Comparison of ENCODE assay signal across 9 cellular contexts in the genomic region with DNA sequence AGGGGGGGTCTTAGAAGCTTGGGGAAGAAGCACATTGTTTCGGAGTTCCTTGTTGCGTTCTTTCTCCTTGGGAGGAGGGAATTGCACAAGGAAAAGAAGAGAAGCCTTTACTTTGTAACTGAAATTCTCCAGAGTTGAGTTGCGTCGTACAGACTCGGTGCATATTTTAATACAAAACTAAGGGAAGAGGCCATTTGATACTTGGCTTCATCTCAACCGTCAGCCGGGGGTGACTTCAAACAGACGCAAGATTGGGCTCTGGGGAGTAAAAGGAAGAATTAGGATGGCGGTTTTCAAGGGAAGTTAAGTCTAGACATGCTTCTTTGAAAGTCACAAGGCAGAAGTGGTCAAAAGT. TPM values are rescaled to one million over a fixed set of nuclear protein-coding genes. Genes with fewer than 3 reads are reported as not detected.
DNase-seq lines count a peak whose midpoint lies in the region; ATAC-seq, FAIRE-seq and TF ChIP-seq lines count a peak whose summit lies in the region.
"Had no signal": no experiment of that assay in that cellular context is flagged by ENCODE, and none has a peak within 500 bp of the region (broad histone marks: within the 10 kb centered on the region; RNA-seq: fewer than 3 reads in every experiment).

No MANE protein-coding gene starts in this region.

- no peak for FAIRE-seq in H1 (lab: Jason Lieb, UNC)

- H3K36me3 ChIP-seq in A673 (ENCODE audit: insufficient read depth, low read length, poor library complexity, severe bottlenecking) (no peaks in the 10 kb centered on the region), H1 (ENCODE audit: control insufficient read depth in 2 of 4, insufficient read depth in 4 of 4, low read length in 3 of 4) (peaks cover 0 to 3% (median 0%) of the 10 kb centered on the region in 4 experiments; a peak in 1 of 8 replicates)
- H3K36me3 ChIP-seq in naive thymus-derived CD4-positive, alpha-beta T cell (ENCODE audit: control insufficient read depth in 2 of 3, insufficient read depth in 3 of 3, low read length in 3 of 3) = no peaks in the 10 kb centered on the region

- peaks cover 22% of the 10 kb centered on the region for H3K23me2 ChIP-seq in H1 (ENCODE audit: low read depth, low read length)

- DNase-seq in A673 (ENCODE audit: low spot score) (peak; percentile 26), H1 (ENCODE audit: low read depth in 1 of 2, low spot score in 2 of 2) (no peak), germinal center (ENCODE audit: low spot score) (no peak), iPS-NIHi11 (ENCODE audit: low spot score) (no peak), NCI-H345 treated with DMSO at 0.1 percent for 48 hours (lab: John Stamatoyannopoulos, UW; ENCODE audit: unreplicated experiment) (no peak), NCI-H524 treated with DMSO at 0.1 percent for 48 hours (lab: John Stamatoyannopoulos, UW) (no peak)
- no peak for DNase-seq in naive thymus-derived CD4-positive, alpha-beta T cell

- no peak overlapping the region for H2BK120ac ChIP-seq in H1 (replicated peaks; ENCODE audit: low read depth, low read length)

- TF ChIP-seq POLR2A in H1 (IDR thresholded peaks at IDR 0.05; ENCODE audit: control extremely low read depth in 1 of 2, low read depth in 2 of 2, low read length in 2 of 2) = no peak

- H2AFZ ChIP-seq in H1 (ENCODE audit: low read length) = no peak overlapping the region

- H2BK12ac ChIP-seq in H1 (ENCODE audit: low read depth, low read length) = no peak overlapping the region

- ATAC-seq in naive thymus-derived CD4-positive, alpha-beta T cell = no peak

- TF ChIP-seq EP300 in H1 (IDR thresholded peaks at IDR 0.05; ENCODE audit: borderline replicate concordance in 1 of 2, low read depth in 2 of 2, low read length in 2 of 2) = no peak

- no peak overlapping the region for H3K23ac ChIP-seq in H1 (ENCODE audit: insufficient read length)

- intact Hi-C loops in A673 (cut with micrococcal nuclease; ENCODE audit: unreplicated experiment) = no loop called here
- intact Hi-C loops in naive thymus-derived CD4-positive, alpha-beta T cell (cut with micrococcal nuclease) = no loop called here

- H3K9me3 ChIP-seq in A673 (ENCODE audit: low read depth, low read length, poor library complexity, severe bottlenecking) = no peaks in the 10 kb centered on the region
- no peaks in the 10 kb centered on the region for H3K9me3 ChIP-seq in H1 (ENCODE audit: insufficient read depth in 2 of 2, low read depth in 1 of 2, low read length in 1 of 2)
- H3K9me3 ChIP-seq in naive thymus-derived CD4-positive, alpha-beta T cell (ENCODE audit: control insufficient read depth in 2 of 3, low read length in 3 of 3) = no peaks in the 10 kb centered on the region

- H3K4me1 Mint-ChIP-seq in IgD-negative memory B cell = peaks cover 10 to 20% (median 12%) of the 10 kb centered on the region in 3 donors
- peaks cover 12 to 18% (median 17%) of the 10 kb centered on the region in 7 donors for H3K4me1 Mint-ChIP-seq in naive thymus-derived CD4-positive, alpha-beta T cell

- peaks cover 3% of the 10 kb centered on the region for H3K36me3 Mint-ChIP-seq in IgD-negative memory B cell
- peaks cover 0 to 7% (median 0%) of the 10 kb centered on the region in 5 donors for H3K36me3 Mint-ChIP-seq in naive thymus-derived CD4-positive, alpha-beta T cell

- H4K91ac ChIP-seq in H1 (replicated peaks; ENCODE audit: insufficient read length, low read length) = peak overlapping the region; percentile 38

- CTCF ChIA-PET in A673 (lab: Charles Lee) = no interaction called here
- CTCF ChIA-PET in H1 (lab: Charles Lee; ENCODE audit: partially characterized antibody) = interaction anchor here (0.7 kb wide), 1 partner anchor 69 kb away, joined by 3 read pairs; no protein-coding TSS in a partner anchor
- CTCF ChIA-PET in naive thymus-derived CD4-positive, alpha-beta T cell (lab: Charles Lee) = no interaction called here

- no peak overlapping the region for H3K27ac Mint-ChIP-seq in IgD-negative memory B cell
- H3K27ac Mint-ChIP-seq in naive thymus-derived CD4-positive, alpha-beta T cell = no peak overlapping the region

- no peak overlapping the region for H4K5ac ChIP-seq in H1 (ENCODE audit: insufficient read length, low read depth, low read length)

- peak overlapping the region in 1 of 4 experiments; percentile 6; a peak in 1 of 7 replicates for H3K9ac ChIP-seq in H1 (replicated peaks in 1 of 4; ENCODE audit: extremely low read depth in 1 of 4, low read depth in 3 of 4, low read length in 3 of 4)

- no peak overlapping the region for H3K27ac ChIP-seq in A673 (ENCODE audit: low read depth, low read length, poor library complexity, severe bottlenecking)
- no peak overlapping the region for H3K27ac ChIP-seq in H1 (ENCODE audit: low read depth, low read length)
- no peak overlapping the region for H3K27ac ChIP-seq in naive thymus-derived CD4-positive, alpha-beta T cell (ENCODE audit: low read depth, low read length)

- peaks cover 65% of the 10 kb centered on the region for H3K27me3 Mint-ChIP-seq in IgD-negative memory B cell
- H3K27me3 Mint-ChIP-seq in naive thymus-derived CD4-positive, alpha-beta T cell = peaks cover 45 to 83% (median 73%) of the 10 kb centered on the region in 5 donors

- POLR2A ChIA-PET in A673 (lab: Charles Lee; ENCODE audit: low non-redundant PET) = no interaction called here
- POLR2A ChIA-PET in H1 (lab: Charles Lee; ENCODE audit: partially characterized antibody) = interaction anchor here (1.2 kb wide), 1 partner anchor 9 kb away, joined by 4 read pairs; no protein-coding TSS in a partner anchor
- POLR2A ChIA-PET in naive thymus-derived CD4-positive, alpha-beta T cell (lab: Charles Lee) = no interaction called here

- no peaks in the 10 kb centered on the region for H4K20me1 ChIP-seq in H1 (replicated peaks in 1 of 2; ENCODE audit: control insufficient read depth in 1 of 2, insufficient read depth in 2 of 2, low read length in 2 of 2)

- no TSS peak for BruUV-seq in A673 (replicated peaks; lab: Mats Ljungman, UMichigan)

- H3K4ac ChIP-seq in H1 (replicated peaks; ENCODE audit: insufficient read length, low read depth, low read length) = peak overlapping the region; percentile 21

- peaks cover 78% of the 10 kb centered on the region for H3K27me3 ChIP-seq in A673 (replicated peaks; ENCODE audit: insufficient read depth, low read depth, low read length, poor library complexity)
- H3K27me3 ChIP-seq in H1 (replicated peaks in 1 of 4; ENCODE audit: control insufficient read depth in 3 of 4, extremely low read depth in 1 of 4, insufficient read depth in 3 of 4, low read length in 3 of 4) = peaks cover 0 to 23% (median 23%) of the 10 kb centered on the region in 4 experiments; a peak in 6 of 7 replicates
- no peaks in the 10 kb centered on the region for H3K27me3 ChIP-seq in naive thymus-derived CD4-positive, alpha-beta T cell (ENCODE audit: control insufficient read depth in 2 of 2, insufficient read depth in 2 of 2, low read length in 2 of 2)

- H2AK5ac ChIP-seq in H1 (ENCODE audit: low read depth, low read length) = no peak overlapping the region

- H3K18ac ChIP-seq in H1 (ENCODE audit: extremely low read depth, low read length) = 0 out of 2 replicates have a peak overlapping the region, but pooled peaks have one; percentile 83

- TF ChIP-seq CTCF in A673 (conservative IDR thresholded peaks at IDR 0.05; ENCODE audit: low read depth, low read length) (no peak), H1 (IDR thresholded peaks at IDR 0.05; ENCODE audit: control extremely low read depth in 1 of 3, insufficient read depth in 1 of 3, low read depth in 1 of 3, low read length in 3 of 3) (no peak)

- H2BK20ac ChIP-seq in H1 (ENCODE audit: low read length) = no peak overlapping the region

- peak overlapping the region; percentile 92 to 100 for H3K4me2 ChIP-seq in H1 (ENCODE audit: insufficient read depth in 1 of 2, low read depth in 2 of 2, low read length in 2 of 2)

- peaks cover 16% of the 10 kb centered on the region for H3K4me1 ChIP-seq in A673 (ENCODE audit: insufficient read depth, low read length, poor library complexity, severe bottlenecking)
- peaks cover 0 to 22% (median 9%) of the 10 kb centered on the region in 4 experiments; a peak in 6 of 7 replicates for H3K4me1 ChIP-seq in H1 (replicated peaks in 1 of 4; ENCODE audit: control insufficient read depth in 3 of 4, insufficient read depth in 4 of 4, low read length in 3 of 4)
- no peaks in the 10 kb centered on the region for H3K4me1 ChIP-seq in naive thymus-derived CD4-positive, alpha-beta T cell (ENCODE audit: control insufficient read depth in 2 of 2, insufficient read depth in 2 of 2, low read length in 2 of 2)

- no peak for TF ChIP-seq RAD21 in H1 (IDR thresholded peaks at IDR 0.05 in 1 of 2, conservative IDR thresholded peaks at IDR 0.05 in 1 of 2; ENCODE audit: low read depth in 2 of 2, low read length in 2 of 2)

- peak overlapping the region; percentile 53 for H3K4me3 ChIP-seq in A673 (ENCODE audit: low read depth, low read length, poor library complexity, severe bottlenecking)
- H3K4me3 ChIP-seq in H1 (ENCODE audit: extremely low read depth in 1 of 4, insufficient read depth in 2 of 4, low read depth in 3 of 4, low read length in 4 of 4) = peak overlapping the region; percentile 72 to 96 (median 84)
- H3K4me3 ChIP-seq in naive thymus-derived CD4-positive, alpha-beta T cell (ENCODE audit: low read length) = no peak overlapping the region

- peak overlapping the region; percentile 10 to 89 (median 70) for H3K4me3 Mint-ChIP-seq in IgD-negative memory B cell
- peak overlapping the region in 8 of 10 donors; percentile 15 to 81 (median 65) for H3K4me3 Mint-ChIP-seq in naive thymus-derived CD4-positive, alpha-beta T cell

- H3K9me3 Mint-ChIP-seq in IgD-negative memory B cell = peaks cover 0 to 4% (median 0%) of the 10 kb centered on the region in 3 donors
- H3K9me3 Mint-ChIP-seq in naive thymus-derived CD4-positive, alpha-beta T cell = peaks cover 0 to 7% (median 0%) of the 10 kb centered on the region in 11 donors

- no peaks in the 10 kb centered on the region for H3K79me1 ChIP-seq in H1 (ENCODE audit: low read depth, low read length)

- no peak overlapping the region for H4K8ac ChIP-seq in H1 (ENCODE audit: extremely low read depth, insufficient read depth, low read length)

- H2BK5ac ChIP-seq in H1 (ENCODE audit: low read depth, low read length) = no peak overlapping the region

- H3K14ac ChIP-seq in H1 (ENCODE audit: insufficient read length) = no peak overlapping the region

- H3K79me2 ChIP-seq in H1 (ENCODE audit: control insufficient read depth in 1 of 2, insufficient read depth in 2 of 2, low read length in 2 of 2) = no peaks in the 10 kb centered on the region

- H3K56ac ChIP-seq in H1 (replicated peaks; ENCODE audit: insufficient read length, low read depth, low read length) = no peak overlapping the region

- H2BK15ac ChIP-seq in H1 (ENCODE audit: low read length) = no peak overlapping the region

- 2% methylated on average over 9 of the region's 9 CpGs; no CpG with 5 or more reads in 1 of the 2 experiments for WGBS in H1 (ENCODE audit: extremely low coverage in 1 of 2, insufficient coverage in 1 of 2, insufficient read length in 1 of 2, insufficient replicate concordance in 2 of 2, low coverage in 1 of 2, low lambda C conversion rate in 2 of 2, missing lambda C conversion rate in 1 of 2), 2 experiments

RNA-seq across cellular contexts. Expression of a gene that starts 1.5 kb away (rescaled TPM):
- total RNA-seq in A673 (2021) = 0.17 TPM in 1 of 2 replicates, not detected in the other
- polyA plus RNA-seq in IgD-negative memory B cell = not detected
- total RNA-seq in H1 (2021; fragmentation: NEBNext Ultra II Directional; extraction: Animal tissue kit (Norgen Biotek cat#: 25700)) = 7.9 and 10.1 TPM in 2 replicates
- polyA plus RNA-seq in H1 (2011; rRNA removed) = 4.9 and 8.4 TPM in 2 replicates
- 7.1 TPM for polyA plus RNA-seq in H1 (2011; cell fraction: cytosol; rRNA removed)
- 5.7 TPM for polyA plus RNA-seq in H1 (2011; cell fraction: nucleus; rRNA removed)
- 4.4 to 6.0 TPM (median 5.6 TPM) in 4 replicates for polyA plus RNA-seq in H1 (2012, experiment 1 of 2)
- 8.9 TPM for polyA plus RNA-seq in H1 (2012, experiment 2 of 2)
- polyA plus RNA-seq in H1 (2013, experiment 1 of 2) = 7.3 TPM
- polyA plus RNA-seq in H1 (2013, experiment 2 of 2) = 7.7 TPM
- 1.9 and 2.2 TPM in 2 replicates for polyA minus RNA-seq in H1 (2011; rRNA and poly(A)+ RNA removed)
- 4.4 TPM for polyA minus RNA-seq in H1 (2011; cell fraction: cytosol; rRNA and poly(A)+ RNA removed)
- polyA minus RNA-seq in H1 (2011; cell fraction: nucleus; rRNA and poly(A)+ RNA removed) = 4.6 TPM
- total RNA-seq in naive thymus-derived CD4-positive, alpha-beta T cell = not detected
- polyA plus RNA-seq in naive thymus-derived CD4-positive, alpha-beta T cell = not detected
- total RNA-seq: HT1080 had no signal
